ENCODE assay signal across 8 cellular contexts in the genomic region with DNA sequence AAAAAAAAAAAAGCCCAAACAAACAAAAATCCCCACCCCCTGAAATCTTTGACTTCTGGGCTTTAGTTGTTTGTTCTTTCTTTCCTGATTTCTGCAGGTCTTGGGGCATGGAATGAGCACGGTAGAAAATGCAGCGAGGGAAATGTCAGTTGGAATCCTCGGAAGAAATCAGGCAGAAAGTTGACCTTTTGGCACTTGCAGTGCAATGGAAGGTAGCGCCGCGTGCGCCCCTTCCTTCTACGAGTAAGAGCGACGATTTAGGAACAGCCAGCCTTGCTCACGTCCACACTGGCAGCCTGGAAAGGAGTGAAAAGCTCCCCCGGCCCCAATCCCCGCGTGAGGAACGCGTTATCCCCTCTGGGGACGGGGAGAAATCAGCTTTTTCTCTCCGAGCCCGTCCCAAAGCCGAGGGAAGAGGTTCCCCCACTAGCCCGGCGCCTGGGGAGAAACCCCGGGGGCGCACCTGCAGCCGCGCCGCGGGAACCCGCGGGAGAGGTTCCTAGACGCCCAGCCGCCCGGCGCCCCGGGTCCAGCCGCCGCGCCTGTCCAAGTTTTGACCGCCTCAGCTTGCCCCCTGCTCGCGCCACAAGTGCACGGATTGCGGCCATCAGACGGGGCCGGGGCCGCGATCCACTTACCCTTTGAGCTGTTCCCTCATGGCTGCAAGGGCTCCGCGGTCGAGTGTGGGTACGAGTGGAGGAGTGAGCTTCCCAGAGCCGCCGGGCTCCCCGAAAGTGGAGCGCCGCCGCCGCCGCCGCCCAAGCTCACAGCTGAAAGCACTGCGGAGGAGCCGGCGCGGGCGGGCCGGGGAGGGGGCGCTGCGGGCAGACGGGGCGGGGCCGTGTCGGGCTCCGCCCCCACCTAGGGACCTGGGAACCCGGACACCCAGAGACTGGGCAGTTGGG.
DNase-seq lines count a peak whose midpoint lies in the region; ATAC-seq, FAIRE-seq and TF ChIP-seq lines count a peak whose summit lies in the region.

No MANE protein-coding gene starts in this region.

- H3K9me3 Mint-ChIP-seq in activated CD4-positive, alpha-beta T cell treated with anti-CD3 and anti-CD28 coated beads, Interleukin-2, amount 10 ng/mL, durations not matched to agents 24 days and 14 days: no peaks in the 10 kb centered on the region

- 0 out of 4 replicates have a peak, but pooled peaks cover 0 to 2% of the 10 kb centered on the region in 2 experiments for H3K27me3 ChIP-seq in GM12878 (replicated peaks in 1 of 2; ENCODE audit: control insufficient read depth in 2 of 2, insufficient read depth in 2 of 2, low read length in 1 of 2)
- H3K27me3 ChIP-seq in smooth muscle cell (ENCODE audit: low read depth): no peaks in the 10 kb centered on the region

- H3K36me3 Mint-ChIP-seq in activated CD4-positive, alpha-beta T cell treated with anti-CD3 and anti-CD28 coated beads, Interleukin-2, amount 10 ng/mL, durations not matched to agents 24 days and 14 days (ENCODE audit: low read depth): no peaks in the 10 kb centered on the region

- WGBS in GM12878 (ENCODE audit: insufficient coverage, insufficient replicate concordance, low lambda C conversion rate, missing lambda C conversion rate): 40% methylated on average over 45 of the region's 74 CpGs
- WGBS in smooth muscle cell (ENCODE audit: low lambda C conversion rate): 36% methylated on average over 56 of the region's 74 CpGs

- H3K4me1 ChIP-seq in HEK293 (ENCODE audit: control insufficient read depth, insufficient read depth, low read length): peaks cover 6% of the 10 kb centered on the region; the same call in 1 of the 2 replicates
- H3K4me1 ChIP-seq in GM12878 (ENCODE audit: control insufficient read depth, insufficient read depth, low read length): no peaks in the 10 kb centered on the region
- H3K4me1 ChIP-seq in smooth muscle cell (ENCODE audit: low read depth): no peaks in the 10 kb centered on the region

- H3K9ac ChIP-seq in GM12878 (ENCODE audit: control insufficient read depth, insufficient read depth, low read length) (peak overlapping the region; percentile 53; the same call in 1 of the 2 replicates), smooth muscle cell (ENCODE audit: low read depth) (peak overlapping the region; percentile 43)

- TF ChIP-seq POLR2A in GM12878 (IDR thresholded peaks at IDR 0.05; ENCODE audit: low read depth, low read length): peak; percentile 57; the same call in 1 of the 2 replicates

- no peaks in the 10 kb centered on the region for H3K36me3 ChIP-seq in HEK293 (ENCODE audit: control insufficient read depth in 2 of 2, insufficient read depth in 1 of 2, low read length in 2 of 2)
- no peaks in the 10 kb centered on the region for H3K36me3 ChIP-seq in GM12878 (ENCODE audit: control insufficient read depth in 2 of 2, insufficient read depth in 2 of 2, low read length in 1 of 2)
- H3K36me3 ChIP-seq in smooth muscle cell (ENCODE audit: low read depth): no peaks in the 10 kb centered on the region

- no peak for TF ChIP-seq RAD21 in GM12878 (IDR thresholded peaks at IDR 0.05; ENCODE audit: insufficient read depth, low read depth, low read length)

- H3K9me3 ChIP-seq in HEK293 (ENCODE audit: control insufficient read depth, insufficient read depth, low read depth, low read length) (no peaks in the 10 kb centered on the region), GM12878 (replicated peaks; ENCODE audit: control insufficient read depth, insufficient read depth, low read length) (no peaks in the 10 kb centered on the region), smooth muscle cell (replicated peaks; ENCODE audit: low read depth) (no peaks in the 10 kb centered on the region)

- peak; percentile 92 for ATAC-seq in GM12878

- no peak for TF ChIP-seq CTCF in HEK293 (tag by site-specific recombination; IDR thresholded peaks at IDR 0.05)
- TF ChIP-seq CTCF in GM12878 (IDR thresholded peaks at IDR 0.05 in 2 of 3, conservative IDR thresholded peaks at IDR 0.05 in 1 of 3; ENCODE audit: control insufficient read depth in 2 of 3, extremely low read depth in 1 of 3, insufficient read depth in 1 of 3, low read depth in 3 of 3, low read length in 3 of 3): no peak
- no peak for TF ChIP-seq CTCF in smooth muscle cell (IDR thresholded peaks at IDR 0.05; ENCODE audit: borderline replicate concordance, insufficient read depth, poor library complexity, severe bottlenecking)

- peak overlapping the region; percentile 66 for H3K4me3 Mint-ChIP-seq in activated CD4-positive, alpha-beta T cell treated with anti-CD3 and anti-CD28 coated beads, Interleukin-2, amount 10 ng/mL, durations not matched to agents 24 days and 14 days

- H3K27ac ChIP-seq in HEK293 (ENCODE audit: extremely low read depth, low read depth, low read length) (peak overlapping the region; percentile 92), GM12878 (ENCODE audit: control insufficient read depth, insufficient read depth) (peak overlapping the region; percentile 40), smooth muscle cell (ENCODE audit: low read depth) (no peak overlapping the region)

- DNase-seq in activated CD4-positive, alpha-beta T cell treated with anti-CD3 and anti-CD28 coated beads, Interleukin-2, amount 10 ng/mL, durations not matched to agents 24 days and 14 days: peak; percentile 67
- DNase-seq in activated CD4-positive, alpha-beta T cell treated with anti-CD3 and anti-CD28 coated beads, Interleukin-2, amount 50 U/mL, for 1 hour: no peak
- peak; percentile 9 to 28 for DNase-seq in NCI-H1930 (lab: John Stamatoyannopoulos, UW)
- no peak for DNase-seq in GM12878 (ENCODE audit: low read depth, low spot score)
- peak; percentile 78 for DNase-seq in iPS-NIHi11 (ENCODE audit: low spot score)
- peak; percentile 0 for DNase-seq in smooth muscle cell (lab: John Stamatoyannopoulos, UW; ENCODE audit: unreplicated experiment)
- no peak for DNase-seq in MV-4-11 (lab: John Stamatoyannopoulos, UW)

- intact Hi-C loops in activated CD4-positive, alpha-beta T cell treated with anti-CD3 and anti-CD28 coated beads, Interleukin-2, amount 10 ng/mL, durations not matched to agents 24 days and 14 days (cut with micrococcal nuclease): no loop called here
- intact Hi-C loops in GM12878 (cut with micrococcal nuclease; ENCODE audit: unreplicated experiment): loop anchor here (2.0 kb wide), 1 partner anchor 32 kb away; no protein-coding TSS in a partner anchor

- H3F3A ChIP-seq in smooth muscle cell (ENCODE audit: low read depth): no peaks in the 10 kb centered on the region

- H3K4me3 ChIP-seq in HEK293 (ENCODE audit: low read depth, low read length) (peak overlapping the region; percentile 76), GM12878 (peak overlapping the region; percentile 70; the same call in 1 of the 2 replicates), smooth muscle cell (peak overlapping the region; percentile 64)

- RAD21 ChIA-PET in GM12878 (lab: Charles Lee; ENCODE audit: unreplicated experiment): interaction anchor here (1.4 to 2.0 kb wide), 3 partner anchors 22 to 51 kb away, joined by 3 to 14 read pairs (median 9); no protein-coding TSS in a partner anchor

- H4K20me1 ChIP-seq in GM12878 (ENCODE audit: control insufficient read depth, insufficient read depth): no peaks in the 10 kb centered on the region
- H4K20me1 ChIP-seq in smooth muscle cell (ENCODE audit: low read depth): no peaks in the 10 kb centered on the region

- H3K79me2 ChIP-seq in GM12878 (ENCODE audit: control insufficient read depth, insufficient read depth, low read length) (no peaks in the 10 kb centered on the region; the same call in 1 of the 2 replicates), smooth muscle cell (ENCODE audit: low read depth) (no peaks in the 10 kb centered on the region)

- BruUV-seq in GM12878 (replicated peaks; lab: Mats Ljungman, UMichigan): no TSS peak

- SMC1A ChIA-PET in GM12878 (lab: Charles Lee; ENCODE audit: uncharacterized antibody, unreplicated experiment): interaction anchor here (0.9 to 1.4 kb wide), 6 partner anchors 10 to 53 kb away, joined by 3 to 5 read pairs (median 4); no protein-coding TSS in a partner anchor

- in situ Hi-C loops in GM12878 (cut with MboI): no loop called here

- no peaks in the 10 kb centered on the region for H3K4me1 Mint-ChIP-seq in activated CD4-positive, alpha-beta T cell treated with anti-CD3 and anti-CD28 coated beads, Interleukin-2, amount 10 ng/mL, durations not matched to agents 24 days and 14 days

- no peak for TF ChIP-seq EP300 in GM12878 (IDR thresholded peaks at IDR 0.05; ENCODE audit: borderline replicate concordance in 1 of 2, control insufficient read depth in 1 of 2, low read depth in 2 of 2, low read length in 2 of 2)

- FAIRE-seq in GM12878 (lab: Jason Lieb, UNC): no peak

- POLR2A ChIA-PET in HEK293 (lab: Yijun Ruan, JAX) (interaction anchor here (0.9 kb wide), 1 partner anchor 53 kb away, joined by 3 read pairs; no protein-coding TSS in a partner anchor), GM12878 (lab: Charles Lee) (interaction anchor here (0.6 kb wide), 1 partner anchor 446 kb away, joined by 4 read pairs; no protein-coding TSS in a partner anchor)

- CTCF ChIA-PET in HEK293 (lab: Yijun Ruan, JAX) (no interaction called here), GM12878 (lab: Yijun Ruan, JAX) (interaction anchor here (1.0 to 1.9 kb wide), 6 partner anchors 15 to 230 kb away, joined by 4 to 6 read pairs (median 4); no protein-coding TSS in a partner anchor)

- peaks cover 37% of the 10 kb centered on the region for H3K27me3 Mint-ChIP-seq in activated CD4-positive, alpha-beta T cell treated with anti-CD3 and anti-CD28 coated beads, Interleukin-2, amount 10 ng/mL, durations not matched to agents 24 days and 14 days

- peak overlapping the region; percentile 71 for H2AFZ ChIP-seq in GM12878 (ENCODE audit: control insufficient read depth, low read depth, low read length)
- peak overlapping the region; percentile 75 for H2AFZ ChIP-seq in smooth muscle cell (ENCODE audit: low read depth)

- no peak overlapping the region for H3K27ac Mint-ChIP-seq in activated CD4-positive, alpha-beta T cell treated with anti-CD3 and anti-CD28 coated beads, Interleukin-2, amount 10 ng/mL, durations not matched to agents 24 days and 14 days

- H3K4me2 ChIP-seq in GM12878 (ENCODE audit: control insufficient read depth, insufficient read depth) (peak overlapping the region; percentile 50; the same call in 1 of the 2 replicates), smooth muscle cell (peak overlapping the region; percentile 83)

TF ChIP-seq in HEK293, 187 proteins besides CTCF, POLR2A, EP300 and RAD21 (continues in another document):
- TF ChIP-seq KLF7 (tag by site-specific recombination; IDR thresholded peaks at IDR 0.05; ENCODE audit: borderline replicate concordance) (no peak), EGR2 (tag by site-specific recombination; IDR thresholded peaks at IDR 0.05; ENCODE audit: low read depth) (0 out of 2 replicates have a peak, but pooled peaks have one; percentile 19)

TF ChIP-seq in GM12878, 131 proteins besides CTCF, POLR2A, EP300 and RAD21 (continues in another document):
- TF ChIP-seq ZNF217 (IDR thresholded peaks at IDR 0.05) (no peak), TCF12 (IDR thresholded peaks at IDR 0.05; ENCODE audit: low read depth, low read length) (no peak), MTA3 (IDR thresholded peaks at IDR 0.05; ENCODE audit: borderline replicate concordance, low read length) (no peak)

Comparison
In these comparisons a context has a peak if more than half of its experiments do, and no peak if none do; other contexts are left out.
1. DNase-seq: peak in activated CD4-positive, alpha-beta T cell treated with anti-CD3 and anti-CD28 coated beads, Interleukin-2, amount 10 ng/mL, durations not matched to agents 24 days and 14 days (single experiment), NCI-H1930 (2 of 2), iPS-NIHi11 (single experiment) and smooth muscle cell (single experiment); none in activated CD4-positive, alpha-beta T cell treated with anti-CD3 and anti-CD28 coated beads, Interleukin-2, amount 50 U/mL, for 1 hour (single experiment), GM12878 (single experiment) and MV-4-11 (single experiment).
2. Peak in every context shown above with its lines, with median percentiles within 50 percentile points of each other: H3K4me3 ChIP-seq.